ENCODE assay signal across 15 cellular contexts in the genomic region with DNA sequence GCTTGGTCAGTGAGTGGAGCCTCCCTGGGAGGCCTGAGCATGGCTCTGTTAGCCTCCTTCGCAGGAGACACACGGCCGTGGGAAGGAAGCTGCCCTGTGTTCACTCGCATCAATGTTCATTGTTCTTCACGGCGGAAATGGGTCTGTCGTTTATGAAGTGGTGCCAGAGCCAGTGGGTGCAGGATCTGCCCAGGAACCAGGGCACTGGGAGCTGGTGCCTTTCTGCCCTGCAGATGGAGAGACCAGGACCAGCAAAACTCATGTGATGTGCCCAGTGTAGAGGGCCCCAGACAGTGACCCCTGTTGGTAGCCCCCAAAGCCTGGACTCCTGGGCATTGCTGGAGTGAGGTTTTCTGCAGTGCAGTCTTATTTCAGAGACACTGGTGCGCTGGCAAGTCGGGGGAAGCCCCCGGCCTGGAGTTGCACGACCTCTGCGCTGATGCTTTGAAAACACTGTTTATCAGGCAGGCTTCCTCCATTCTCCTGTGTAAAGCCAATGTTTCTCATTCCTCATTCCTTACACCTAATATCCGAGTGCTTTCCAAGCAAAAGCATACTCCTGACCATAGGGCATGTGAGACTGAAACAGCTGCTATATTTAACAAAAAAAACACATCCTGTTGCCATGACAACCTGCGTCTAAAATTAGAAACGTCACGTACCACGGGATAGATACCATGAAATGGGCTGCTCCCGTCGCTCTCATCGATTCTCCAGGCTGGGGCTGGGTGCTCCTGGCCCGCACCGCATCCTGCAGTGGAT.
DNase-seq lines count a peak whose midpoint lies in the region; ATAC-seq, FAIRE-seq and TF ChIP-seq lines count a peak whose summit lies in the region.
"Had no signal": no experiment of that assay in that cellular context is flagged by ENCODE, and none has a peak within 500 bp of the region (broad histone marks: within the 10 kb centered on the region; RNA-seq: fewer than 3 reads in every experiment).

No MANE protein-coding gene starts in this region.

- H3K27ac ChIP-seq in brain microvascular endothelial cell (no peak overlapping the region), HepG2 (ENCODE audit: extremely low read length, insufficient read depth, low read length) (no peak overlapping the region), tibial artery (peak overlapping the region; percentile 75 to 77)
- H3K27ac ChIP-seq: esophagus squamous epithelium, VCaP had no signal

- CTCF ChIA-PET in HepG2 (lab: Yijun Ruan, JAX; ENCODE audit: low intra/inter-chr PET ratio, low total read pairs): no interaction called here
- CTCF ChIA-PET in activated CD4-positive, alpha-beta memory T cell treated with anti-CD3 and anti-CD28 coated beads for 36 hours (lab: Charles Lee): no interaction called here

- TF ChIP-seq POLR2A in HepG2 (IDR thresholded peaks at IDR 0.05; ENCODE audit: insufficient read depth in 1 of 2, low read depth in 2 of 2, low read length in 2 of 2): no peak

- 0 out of 2 replicates have a peak, but pooled peaks cover 6% of the 10 kb centered on the region for H3K9me3 ChIP-seq in HepG2 (ENCODE audit: low read length)
- peaks cover 0 to 11% (median 0%) of the 10 kb centered on the region in 3 donors for H3K9me3 ChIP-seq in tibial artery

- H3K27ac Mint-ChIP-seq in natural killer cell treated with Interleukin-12 subunit alpha and Interleukin-12 subunit beta and Interleukin-15 and Interleukin-18, amount 100 ng/mL, for 72 hours: no peak overlapping the region
- no peak overlapping the region for H3K27ac Mint-ChIP-seq in natural killer cell
- no peak overlapping the region for H3K27ac Mint-ChIP-seq in activated CD4-positive, alpha-beta memory T cell treated with anti-CD3 and anti-CD28 coated beads for 36 hours
- H3K27ac Mint-ChIP-seq: immature natural killer cell had no signal

- peaks cover 0 to 7% of the 10 kb centered on the region in 2 donors for H3K4me1 Mint-ChIP-seq in natural killer cell treated with Interleukin-12 subunit alpha and Interleukin-12 subunit beta and Interleukin-15 and Interleukin-18, amount 100 ng/mL, for 72 hours (ENCODE audit: low read depth in 2 of 2)
- peaks cover 0 to 10% of the 10 kb centered on the region in 2 donors for H3K4me1 Mint-ChIP-seq in natural killer cell
- peaks cover 13% of the 10 kb centered on the region for H3K4me1 Mint-ChIP-seq in activated CD4-positive, alpha-beta memory T cell treated with anti-CD3 and anti-CD28 coated beads for 36 hours (ENCODE audit: low read depth)

- FAIRE-seq in HepG2 (lab: Jason Lieb, UNC): no peak
- FAIRE-seq: RCC 7860 had no signal

- peak; percentile 32 to 33 for ATAC-seq in natural killer cell treated with Interleukin-12 subunit alpha and Interleukin-12 subunit beta and Interleukin-15 and Interleukin-18, amount 100 ng/mL, for 72 hours
- no peak for ATAC-seq in natural killer cell
- peak; percentile 18; the same call in 2 of the 3 replicates for ATAC-seq in HepG2
- no peak for ATAC-seq in GM19324 (IDR thresholded peaks at IDR 0.05; ENCODE audit: low FRiP score, unreplicated experiment)
- no peak for ATAC-seq in HG03045 (IDR thresholded peaks at IDR 0.05; ENCODE audit: unreplicated experiment)
- ATAC-seq: activated T-cell treated with anti-CD3 and anti-CD28 coated beads, Interleukin-2, amount 50 U/mL, for 4 hours had no signal

- in situ Hi-C loops in brain microvascular endothelial cell (cut with HindIII; ENCODE audit: low pct_ligation_motif_present, low sequenced_read_pairs): no loop called here
- in situ Hi-C loops in HepG2 (cut with HindIII; ENCODE audit: extremely low pct_ligation_motif_present, low pct_unique_long_range_greater_than_20kb): no loop called here

- intact Hi-C loops in natural killer cell (cut with micrococcal nuclease): no loop called here
- intact Hi-C loops in HepG2 (cut with micrococcal nuclease; ENCODE audit: unreplicated experiment): no loop called here
- intact Hi-C loops in tibial artery (cut with DNase I; ENCODE audit: low total_unique reads): no loop called here
- intact Hi-C loops in activated CD4-positive, alpha-beta memory T cell treated with anti-CD3 and anti-CD28 coated beads for 36 hours (cut with micrococcal nuclease): no loop called here

- H3K79me2 ChIP-seq in HepG2 (ENCODE audit: insufficient read depth, low read length): no peaks in the 10 kb centered on the region

- no peaks in the 10 kb centered on the region for H3K36me3 Mint-ChIP-seq in natural killer cell treated with Interleukin-12 subunit alpha and Interleukin-12 subunit beta and Interleukin-15 and Interleukin-18, amount 100 ng/mL, for 72 hours
- H3K36me3 Mint-ChIP-seq in natural killer cell: no peaks in the 10 kb centered on the region
- no peaks in the 10 kb centered on the region for H3K36me3 Mint-ChIP-seq in activated CD4-positive, alpha-beta memory T cell treated with anti-CD3 and anti-CD28 coated beads for 36 hours
- H3K36me3 Mint-ChIP-seq: immature natural killer cell had no signal

- no peak for TF ChIP-seq RAD21 in HepG2 (CRISPR knock-in tag; IDR thresholded peaks at IDR 0.05)

- no peak overlapping the region for H2AFZ ChIP-seq in HepG2 (ENCODE audit: low read length)

- no peak for TF ChIP-seq EP300 in HepG2 (IDR thresholded peaks at IDR 0.05; ENCODE audit: low read depth in 2 of 2, low read length in 2 of 2)
- no peak for TF ChIP-seq EP300 in HepG2 (CRISPR knock-in tag; IDR thresholded peaks at IDR 0.05; ENCODE audit: borderline replicate concordance)

- H3K9ac ChIP-seq in HepG2 (ENCODE audit: insufficient read depth, low read depth, low read length): no peak overlapping the region

- no peaks in the 10 kb centered on the region for H3K36me3 ChIP-seq in brain microvascular endothelial cell (replicated peaks)
- H3K36me3 ChIP-seq in HepG2 (replicated peaks in 1 of 2; ENCODE audit: control insufficient read depth in 1 of 2, insufficient read depth in 2 of 2, low read length in 2 of 2): no peaks in the 10 kb centered on the region
- H3K36me3 ChIP-seq in tibial artery: no peaks in the 10 kb centered on the region
- H3K36me3 ChIP-seq: esophagus squamous epithelium had no signal

- H3K27me3 ChIP-seq in brain microvascular endothelial cell (replicated peaks) (no peaks in the 10 kb centered on the region), HepG2 (ENCODE audit: control insufficient read depth in 1 of 2, insufficient read depth in 2 of 2, low read length in 2 of 2) (peaks cover 14 to 68% of the 10 kb centered on the region in 2 experiments; a peak in 4 of 5 replicates), tibial artery (no peaks in the 10 kb centered on the region)

- H3K4me3 Mint-ChIP-seq in natural killer cell treated with Interleukin-12 subunit alpha and Interleukin-12 subunit beta and Interleukin-15 and Interleukin-18, amount 100 ng/mL, for 72 hours: no peak overlapping the region
- no peak overlapping the region for H3K4me3 Mint-ChIP-seq in natural killer cell
- no peak overlapping the region for H3K4me3 Mint-ChIP-seq in activated CD4-positive, alpha-beta memory T cell treated with anti-CD3 and anti-CD28 coated beads for 36 hours
- H3K4me3 Mint-ChIP-seq: activated T-cell treated with anti-CD3 and anti-CD28 coated beads, Interleukin-2, amount 50 U/mL, for 4 hours; immature natural killer cell had no signal

- H3K4me2 ChIP-seq in HepG2 (ENCODE audit: low read depth, low read length): no peak overlapping the region

- no peaks in the 10 kb centered on the region for H3K4me1 ChIP-seq in HepG2 (ENCODE audit: insufficient read depth, low read length)
- peaks cover 0 to 53% (median 30%) of the 10 kb centered on the region in 4 donors for H3K4me1 ChIP-seq in tibial artery

- no TSS peak for BruUV-seq in HepG2 (replicated peaks; lab: Mats Ljungman, UMichigan)

- no peaks in the 10 kb centered on the region for H4K20me1 ChIP-seq in HepG2 (ENCODE audit: insufficient read depth, low read length)

- TF ChIP-seq CTCF in natural killer cell (IDR thresholded peaks at IDR 0.05) (no peak), brain microvascular endothelial cell (IDR thresholded peaks at IDR 0.05; ENCODE audit: low read depth, low read length, missing control alignments) (no peak), HepG2 (CRISPR knock-in tag; IDR thresholded peaks at IDR 0.05) (no peak), tibial artery (IDR thresholded peaks at IDR 0.05) (no peak)

- 45% methylated on average over 22 of the region's 22 CpGs for WGBS in HepG2 (ENCODE audit: low lambda C conversion rate)

- H3K4me3 ChIP-seq in brain microvascular endothelial cell (ENCODE audit: low read depth, low read length): no peak overlapping the region
- H3K4me3 ChIP-seq in HepG2 (replicated peaks in 1 of 3; ENCODE audit: insufficient read depth in 1 of 3, low read depth in 2 of 3, low read length in 3 of 3): no peak overlapping the region
- no peak overlapping the region for H3K4me3 ChIP-seq in tibial artery
- H3K4me3 ChIP-seq: esophagus squamous epithelium had no signal

- POLR2A ChIA-PET in HepG2 (lab: Yijun Ruan, JAX): no interaction called here
- POLR2A ChIA-PET in activated CD4-positive, alpha-beta memory T cell treated with anti-CD3 and anti-CD28 coated beads for 36 hours (lab: Charles Lee): no interaction called here

- no peaks in the 10 kb centered on the region for H3K9me3 Mint-ChIP-seq in natural killer cell treated with Interleukin-12 subunit alpha and Interleukin-12 subunit beta and Interleukin-15 and Interleukin-18, amount 100 ng/mL, for 72 hours
- H3K9me3 Mint-ChIP-seq in natural killer cell: no peaks in the 10 kb centered on the region
- peaks cover 5% of the 10 kb centered on the region for H3K9me3 Mint-ChIP-seq in activated CD4-positive, alpha-beta memory T cell treated with anti-CD3 and anti-CD28 coated beads for 36 hours
- H3K9me3 Mint-ChIP-seq: activated T-cell treated with anti-CD3 and anti-CD28 coated beads, Interleukin-2, amount 50 U/mL, for 4 hours had no signal

- peaks cover 21 to 26% of the 10 kb centered on the region in 2 donors for H3K27me3 Mint-ChIP-seq in natural killer cell treated with Interleukin-12 subunit alpha and Interleukin-12 subunit beta and Interleukin-15 and Interleukin-18, amount 100 ng/mL, for 72 hours
- peaks cover 0 to 15% of the 10 kb centered on the region in 2 donors for H3K27me3 Mint-ChIP-seq in natural killer cell (ENCODE audit: low read depth in 2 of 2)
- no peaks in the 10 kb centered on the region for H3K27me3 Mint-ChIP-seq in activated CD4-positive, alpha-beta memory T cell treated with anti-CD3 and anti-CD28 coated beads for 36 hours

- DNase-seq in natural killer cell treated with Interleukin-12 subunit alpha and Interleukin-12 subunit beta and Interleukin-15 and Interleukin-18, amount 100 ng/mL, for 72 hours (ENCODE audit: low spot score): no peak
- no peak for DNase-seq in natural killer cell
- DNase-seq in brain microvascular endothelial cell: peak; percentile 55
- DNase-seq in HepG2 (ENCODE audit: low spot score): no peak
- peak in 1 of 2 donors; percentile 28 for DNase-seq in tibial artery
- no peak for DNase-seq in activated CD4-positive, alpha-beta memory T cell treated with anti-CD3 and anti-CD28 coated beads for 36 hours
- DNase-seq: activated T-cell treated with anti-CD3 and anti-CD28 coated beads, Interleukin-2, amount 50 U/mL, for 4 hours; esophagus squamous epithelium; GDM1; immature natural killer cell; NCI-H345 had no signal

TF ChIP-seq in HepG2, 621 proteins besides CTCF, POLR2A, EP300 and RAD21 (continues in another document):
- TF ChIP-seq RFX1 (IDR thresholded peaks at IDR 0.05): peak; percentile 65

Comparison
In these comparisons a context has a peak if more than half of its experiments do, and no peak if none do; other contexts are left out.
1. ATAC-seq: peak in natural killer cell treated with Interleukin-12 subunit alpha and Interleukin-12 subunit beta and Interleukin-15 and Interleukin-18, amount 100 ng/mL, for 72 hours (2 of 2) and HepG2 (single experiment); none in natural killer cell (0 of 3), GM19324 (single experiment) and HG03045 (single experiment).
2. H3K27ac ChIP-seq: peak in tibial artery (2 of 2); none in brain microvascular endothelial cell (single experiment) and HepG2 (single experiment).